ENCODE assay signal across 20 cellular contexts in the genomic region with DNA sequence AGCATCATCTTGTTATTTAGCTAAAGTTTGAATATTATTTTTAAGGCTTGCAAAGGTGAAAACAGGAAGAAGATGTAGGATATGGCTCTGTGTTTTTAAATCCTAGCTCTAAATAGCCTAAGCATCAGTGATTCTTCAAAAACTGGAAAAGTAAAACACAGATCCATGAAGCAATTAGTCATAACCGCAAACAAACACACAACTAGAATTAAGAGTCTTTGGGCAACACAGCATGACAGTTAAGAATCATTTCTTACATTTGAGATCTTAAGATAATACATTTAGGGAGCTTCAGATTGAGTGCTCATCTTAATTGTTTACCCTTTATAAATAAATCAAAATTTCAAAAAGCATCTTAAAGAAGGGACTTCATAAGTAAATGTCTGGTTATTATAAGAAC.
DNase-seq lines count a peak whose midpoint lies in the region; ATAC-seq and TF ChIP-seq lines count a peak whose summit lies in the region.
"Had no signal": no experiment of that assay in that cellular context is flagged by ENCODE, and none has a peak within 500 bp of the region (broad histone marks: within the 10 kb centered on the region; RNA-seq: fewer than 3 reads in every experiment).

No MANE protein-coding gene starts in this region.

- ATAC-seq in HG03159 (IDR thresholded peaks at IDR 0.05; ENCODE audit: unreplicated experiment) (no peak), GM21737 (IDR thresholded peaks at IDR 0.05; ENCODE audit: unreplicated experiment) (no peak)
- ATAC-seq: A549 had no signal

- peaks cover 7% of the 10 kb centered on the region; the same call in 1 of the 2 replicates for H3K36me3 Mint-ChIP-seq in HFFc6 (ENCODE audit: low read depth)

- in situ Hi-C loops in Caki2 (cut with HindIII; ENCODE audit: low pct_unique_long_range_greater_than_20kb, low sequenced_read_pairs) = no loop called here

- H3K4me3 Mint-ChIP-seq in HFFc6 = no peak overlapping the region
- H3K4me3 Mint-ChIP-seq: CD4-positive, alpha-beta memory T cell had no signal

- no peak overlapping the region for H3K27ac Mint-ChIP-seq in HFFc6

- no peaks in the 10 kb centered on the region for H3K27me3 Mint-ChIP-seq in HFFc6 (ENCODE audit: insufficient read depth)
- H3K27me3 Mint-ChIP-seq: CD4-positive, alpha-beta memory T cell had no signal

- TF ChIP-seq CTCF in fibroblast of villous mesenchyme (IDR thresholded peaks at IDR 0.05; ENCODE audit: insufficient read depth, low read depth, low read length) = no peak
- TF ChIP-seq CTCF in HFFc6 (IDR thresholded peaks at IDR 0.05) = no peak

- no peak overlapping the region for H3K4me3 ChIP-seq in fibroblast of villous mesenchyme (ENCODE audit: low read depth, low read length)
- H3K4me3 ChIP-seq: A549; BLaER1 treated with 17β-estradiol and CSF1 and Interleukin-3, amounts not matched to agents 10 nM and 100 nM; HAP-1 had no signal

- no peaks in the 10 kb centered on the region for H3K9me3 Mint-ChIP-seq in HFFc6
- H3K9me3 Mint-ChIP-seq: CD4-positive, alpha-beta memory T cell had no signal

- DNase-seq in Caki2 (ENCODE audit: low read depth) = peak; percentile 35
- DNase-seq in DMS79 treated with DMSO at 0.1 percent for 48 hours (lab: John Stamatoyannopoulos, UW) = peak; percentile 56
- peak; percentile 51 for DNase-seq in RPMI7951 (ENCODE audit: low read depth)
- DNase-seq in fibroblast of villous mesenchyme (ENCODE audit: low read depth) = peak; percentile 34
- no peak for DNase-seq in HFFc6
- no peak for DNase-seq in retina
- DNase-seq: 8988T; ACHN; AML-193; BE2C; CD4-positive, alpha-beta memory T cell; COR-L47; DMS153; GF-D8; GOT3 had no signal

- H3K4me1 Mint-ChIP-seq in HFFc6 (ENCODE audit: low read depth) = peaks cover 26% of the 10 kb centered on the region

Comparison
In these comparisons a context has a peak if more than half of its experiments do, and no peak if none do; other contexts are left out.
1. DNase-seq: peak in Caki2 (single experiment), DMS79 treated with DMSO at 0.1 percent for 48 hours (single experiment), RPMI7951 (single experiment) and fibroblast of villous mesenchyme (single experiment); none in HFFc6 (single experiment) and retina (single experiment).